ENCODE assay signal across 16 cellular contexts in genomic region chr12:120798696-120799095, GRCh38.
DNase-seq lines count a peak whose midpoint lies in the region; ATAC-seq, FAIRE-seq and TF ChIP-seq lines count a peak whose summit lies in the region.
"Had no signal": no experiment of that assay in that cellular context is flagged by ENCODE, and none has a peak within 500 bp of the region (broad histone marks: within the 10 kb centered on the region; RNA-seq: fewer than 3 reads in every experiment).

No MANE protein-coding gene starts in this region.

- H4K8ac ChIP-seq in neuronal stem cell (ENCODE audit: low read depth, low read length), result no peak overlapping the region

- H3K4ac ChIP-seq in neuronal stem cell (ENCODE audit: low read length), result no peak overlapping the region

- H2AFZ ChIP-seq in GM12878 (ENCODE audit: control insufficient read depth, low read depth, low read length) (no peak overlapping the region), neuronal stem cell (ENCODE audit: low read length) (no peak overlapping the region)

- 27% methylated on average over 4 of the region's 4 CpGs for WGBS in GM12878 (ENCODE audit: insufficient coverage, insufficient replicate concordance, low lambda C conversion rate, missing lambda C conversion rate)
- WGBS in neuronal stem cell (ENCODE audit: extremely low coverage in 2 of 2, insufficient read length in 2 of 2, insufficient replicate concordance in 1 of 2), 2 donors, result no CpG with 5 or more reads among the region's 4 CpGs

- no peak overlapping the region for H2BK5ac ChIP-seq in neuronal stem cell (ENCODE audit: low read length)

- H3K79me2 ChIP-seq in GM12878 (ENCODE audit: control insufficient read depth, insufficient read depth, low read length), result peaks cover 25% of the 10 kb centered on the region

- peaks cover 46% of the 10 kb centered on the region for H3K4me1 ChIP-seq in GM12878 (ENCODE audit: control insufficient read depth, insufficient read depth, low read length)
- H3K4me1 ChIP-seq in neuronal stem cell (ENCODE audit: control insufficient read depth in 2 of 2, insufficient read depth in 1 of 2, low read depth in 1 of 2, low read length in 2 of 2), result no peaks in the 10 kb centered on the region

- H4K20me1 ChIP-seq in GM12878 (ENCODE audit: control insufficient read depth, insufficient read depth), result no peaks in the 10 kb centered on the region

- CTCF ChIA-PET in GM12878 (lab: Yijun Ruan, JAX), result interaction anchor here (0.8 to 4.9 kb wide), 21 partner anchors 12 to 261 kb away, joined by 3 to 35 read pairs (median 5); partner anchors contain the start of gene ACADS

- no peak for TF ChIP-seq EP300 in GM12878 (IDR thresholded peaks at IDR 0.05; ENCODE audit: borderline replicate concordance in 1 of 2, control insufficient read depth in 1 of 2, low read depth in 2 of 2, low read length in 2 of 2)

- H3K79me1 ChIP-seq in neuronal stem cell (ENCODE audit: low read depth, low read length), result peaks cover 2% of the 10 kb centered on the region

- H3K9ac ChIP-seq in GM12878 (ENCODE audit: control insufficient read depth, insufficient read depth, low read length), result peak overlapping the region; percentile 47
- H3K9ac ChIP-seq in neuronal stem cell (ENCODE audit: low read depth, low read length, poor library complexity), result no peak overlapping the region

- H3K9me3 ChIP-seq in GM12878 (replicated peaks; ENCODE audit: control insufficient read depth, insufficient read depth, low read length) (peaks cover 15% of the 10 kb centered on the region), neuronal stem cell (replicated peaks in 1 of 2; ENCODE audit: control insufficient read depth in 2 of 2, insufficient read depth in 1 of 2, low read depth in 1 of 2, low read length in 2 of 2) (peaks cover 2 to 30% of the 10 kb centered on the region in 2 donors)

- SMC1A ChIA-PET in GM12878 (lab: Charles Lee; ENCODE audit: uncharacterized antibody, unreplicated experiment), result interaction anchor here (0.6 to 11.6 kb wide), 19 partner anchors 10 to 472 kb away, joined by 3 to 164 read pairs (median 8); partner anchors contain the start of gene POP5

- H3K36me3 ChIP-seq in GM12878 (ENCODE audit: control insufficient read depth in 2 of 2, insufficient read depth in 2 of 2, low read length in 1 of 2), result peaks cover 0 to 2% of the 10 kb centered on the region in 2 experiments; a peak in 1 of 4 replicates
- H3K36me3 ChIP-seq in neuronal stem cell (replicated peaks in 1 of 2; ENCODE audit: control insufficient read depth in 2 of 2, insufficient read depth in 2 of 2, low read length in 2 of 2), result peaks cover 0 to 4% of the 10 kb centered on the region in 2 donors

- H3K4me3 ChIP-seq in GM12865 (ENCODE audit: low read depth, low read length) (peak overlapping the region; percentile 19), GM12878 (peak overlapping the region; percentile 35; the same call in 1 of the 2 replicates), neuronal stem cell (ENCODE audit: low read length in 2 of 2) (no peak overlapping the region)
- H3K4me3 ChIP-seq: tibial nerve had no signal

- no peak overlapping the region for H2AK5ac ChIP-seq in neuronal stem cell (ENCODE audit: low read depth, low read length)

- DNase-seq in DMS 273 (lab: John Stamatoyannopoulos, UW; ENCODE audit: unreplicated experiment), result peak; percentile 49
- no peak for DNase-seq in DMS 273 treated with DMSO at 0.1 percent for 48 hours (lab: John Stamatoyannopoulos, UW)
- peak; percentile 65 for DNase-seq in GM12865 (ENCODE audit: low read depth)
- DNase-seq in NAMALWA (ENCODE audit: low spot score), result peak; percentile 55
- DNase-seq in GM12878 (ENCODE audit: low read depth, low spot score), result peak; percentile 30
- no peak for DNase-seq in neuronal stem cell (ENCODE audit: low spot score)
- DNase-seq in GM13976 (ENCODE audit: low spot score), result no peak
- DNase-seq: activated CD8-positive, alpha-beta memory T cell treated with anti-CD3 and anti-CD28 coated beads, Interleukin-2, amount 10 ng/mL, durations not matched to agents 7 days and 5 days; activated naive CD4-positive, alpha-beta T cell treated with Interleukin-2 at 50 U/mL for 16 hours; mammary epithelial cell; SHP77; T-helper 2 cell had no signal

- no peak for TF ChIP-seq RAD21 in GM12878 (IDR thresholded peaks at IDR 0.05; ENCODE audit: insufficient read depth, low read depth, low read length)

- H3K27me3 ChIP-seq in GM12878 (replicated peaks in 1 of 2; ENCODE audit: control insufficient read depth in 2 of 2, insufficient read depth in 2 of 2, low read length in 1 of 2) (no peaks in the 10 kb centered on the region), neuronal stem cell (ENCODE audit: control insufficient read depth in 3 of 3, insufficient read depth in 3 of 3, low read depth in 1 of 3, low read length in 3 of 3) (no peaks in the 10 kb centered on the region)
- H3K27me3 ChIP-seq: tibial nerve had no signal

- H3K14ac ChIP-seq in neuronal stem cell (ENCODE audit: low read length), result no peak overlapping the region

- no peak overlapping the region for H2BK12ac ChIP-seq in neuronal stem cell (ENCODE audit: low read length)

- no peak overlapping the region for H4K91ac ChIP-seq in neuronal stem cell (ENCODE audit: low read depth, low read length, poor library complexity)

- H3K27ac ChIP-seq in GM12878 (ENCODE audit: control insufficient read depth, insufficient read depth), result peak overlapping the region; percentile 76
- H3K27ac ChIP-seq in neuronal stem cell (replicated peaks; ENCODE audit: low read length), result no peak overlapping the region
- H3K27ac ChIP-seq: 22Rv1, C4-2B had no signal

- POLR2A ChIA-PET in GM12878 (lab: Charles Lee), result interaction anchor here (0.6 to 3.0 kb wide), 12 partner anchors 17 to 174 kb away, joined by 3 to 15 read pairs (median 4); no protein-coding TSS in a partner anchor

- FAIRE-seq in GM12878 (lab: Jason Lieb, UNC), result no peak

- BruUV-seq in GM12878 (replicated peaks; lab: Mats Ljungman, UMichigan), result no TSS peak

- RAD21 ChIA-PET in GM12878 (lab: Charles Lee; ENCODE audit: unreplicated experiment), result interaction anchor here (1.1 to 4.8 kb wide), 16 partner anchors 20 to 261 kb away, joined by 3 to 41 read pairs (median 12); partner anchors contain the start of gene MLEC

- H3K23ac ChIP-seq in neuronal stem cell (ENCODE audit: low read depth, low read length, poor library complexity), result no peak overlapping the region

- H3K4me2 ChIP-seq in GM12878 (ENCODE audit: control insufficient read depth, insufficient read depth), result peak overlapping the region; percentile 91
- H3K4me2 ChIP-seq in neuronal stem cell (ENCODE audit: insufficient read depth, low read length, poor library complexity, severe bottlenecking), result no peak overlapping the region

- H2BK120ac ChIP-seq in neuronal stem cell (ENCODE audit: low read depth, low read length), result no peak overlapping the region

- in situ Hi-C loops in GM12878 (cut with MboI) (no loop called here), GM13976 (cut with MboI; ENCODE audit: low sequenced_read_pairs, unreplicated experiment) (no loop called here)

- ATAC-seq in GM12878 (peak; percentile 63), GM18870 (IDR thresholded peaks at IDR 0.05; ENCODE audit: unreplicated experiment) (no peak)

- H3K18ac ChIP-seq in neuronal stem cell (ENCODE audit: low read length), result no peak overlapping the region

- no peak overlapping the region for H2BK15ac ChIP-seq in neuronal stem cell (ENCODE audit: low read length)

- intact Hi-C loops in GM12878 (cut with micrococcal nuclease; ENCODE audit: unreplicated experiment), result loop anchor here (5.0 kb wide), 1 partner anchor 49 kb away; no protein-coding TSS in a partner anchor

- TF ChIP-seq POLR2A in GM12878 (IDR thresholded peaks at IDR 0.05; ENCODE audit: low read depth, low read length), result no peak

- no peak for TF ChIP-seq CTCF in GM12865 (IDR thresholded peaks at IDR 0.05; ENCODE audit: insufficient read depth, low read depth, low read length, missing control alignments)
- no peak for TF ChIP-seq CTCF in GM12878 (IDR thresholded peaks at IDR 0.05 in 2 of 3, conservative IDR thresholded peaks at IDR 0.05 in 1 of 3; ENCODE audit: control insufficient read depth in 2 of 3, extremely low read depth in 1 of 3, insufficient read depth in 1 of 3, low read depth in 3 of 3, low read length in 3 of 3)
- TF ChIP-seq CTCF in GM13976 (IDR thresholded peaks at IDR 0.05; ENCODE audit: borderline replicate concordance, control extremely low read depth, extremely low read depth, insufficient read depth, missing control alignments), result no peak

TF ChIP-seq in GM12878, 131 proteins besides CTCF, POLR2A, EP300 and RAD21:
- TF ChIP-seq TCF12 (IDR thresholded peaks at IDR 0.05; ENCODE audit: low read depth, low read length) (0 out of 2 replicates have a peak, but pooled peaks have one; percentile 11), CBX3 (IDR thresholded peaks at IDR 0.05; ENCODE audit: borderline replicate concordance, low read depth) (no peak), MEF2B (IDR thresholded peaks at IDR 0.05; ENCODE audit: partially characterized antibody, poor library complexity, severe bottlenecking) (peak; percentile 76)
TF ChIP-seq in GM12878: peak in this region for 2.

Comparison
In these comparisons a context has a peak if more than half of its experiments do, and no peak if none do; other contexts are left out.
1. DNase-seq: peak in DMS 273 (single experiment), GM12865 (single experiment), NAMALWA (single experiment) and GM12878 (single experiment); none in DMS 273 treated with DMSO at 0.1 percent for 48 hours (single experiment), neuronal stem cell (single experiment) and GM13976 (single experiment).
2. H3K4me3 ChIP-seq: peak in GM12865 (single experiment) and GM12878 (single experiment); none in neuronal stem cell (0 of 2).